ENCODE assay signal across 19 cellular contexts in the genomic region with DNA sequence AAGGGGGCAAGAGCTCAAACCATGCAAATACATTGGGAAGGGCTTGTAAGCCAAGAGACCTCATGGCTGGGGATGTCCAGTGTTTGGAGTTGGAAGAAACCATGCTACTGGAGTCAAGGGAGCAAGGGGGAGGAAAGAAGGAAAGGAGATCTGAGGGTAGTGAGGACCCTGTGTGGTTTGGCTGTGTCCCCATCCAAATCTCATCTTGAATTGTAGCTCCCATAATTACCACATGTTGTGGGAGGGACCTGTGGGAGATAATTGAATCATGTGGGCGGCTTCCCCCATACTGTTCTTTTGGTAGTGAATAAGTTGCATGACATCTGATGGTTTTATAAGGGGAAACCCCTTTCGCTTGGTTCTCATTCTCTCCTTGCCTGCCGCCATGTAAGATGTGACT. TPM values are rescaled to one million over a fixed set of nuclear protein-coding genes. Genes with fewer than 3 reads are reported as not detected.
DNase-seq lines count a peak whose midpoint lies in the region; ATAC-seq, FAIRE-seq and TF ChIP-seq lines count a peak whose summit lies in the region.
"Had no signal": no experiment of that assay in that cellular context is flagged by ENCODE, and none has a peak within 500 bp of the region (broad histone marks: within the 10 kb centered on the region; RNA-seq: fewer than 3 reads in every experiment).

No MANE protein-coding gene starts in this region.

- H3K4me3 Mint-ChIP-seq in Caco-2 (ENCODE audit: unreplicated experiment), result no peak overlapping the region
- H3K4me3 Mint-ChIP-seq: CD4-positive, CD25-positive, alpha-beta regulatory T cell; CD8-positive, alpha-beta T cell had no signal

- H3K27me3 ChIP-seq in A673 (replicated peaks; ENCODE audit: insufficient read depth, low read depth, low read length, poor library complexity) (no peaks in the 10 kb centered on the region), Caco-2 (replicated peaks; ENCODE audit: control insufficient read depth, insufficient read depth, low read length) (no peaks in the 10 kb centered on the region)

- H3K4me3 ChIP-seq in A673 (ENCODE audit: low read depth, low read length, poor library complexity, severe bottlenecking) (no peak overlapping the region), NB4 (ENCODE audit: low read depth, low read length) (no peak overlapping the region), SK-N-MC (no peak overlapping the region), Caco-2 (ENCODE audit: low read depth, low read length) (no peak overlapping the region)
- H3K4me3 ChIP-seq: A549, GM23248 had no signal

- H3K27ac ChIP-seq in A673 (ENCODE audit: low read depth, low read length, poor library complexity, severe bottlenecking) (peak overlapping the region; percentile 96), SK-N-MC (peak overlapping the region; percentile 99)
- H3K27ac ChIP-seq: A549, C4-2B, GM23248 had no signal

- intact Hi-C loops in A673 (cut with micrococcal nuclease; ENCODE audit: unreplicated experiment), result loop anchor here (2.0 kb wide), 1 partner anchor 116 kb away; no protein-coding TSS in a partner anchor
- intact Hi-C loops in Caco-2 (cut with micrococcal nuclease; ENCODE audit: unreplicated experiment), result no loop called here

- H3K27ac Mint-ChIP-seq in Caco-2 (ENCODE audit: unreplicated experiment), result no peak overlapping the region
- H3K27ac Mint-ChIP-seq: CD8-positive, alpha-beta T cell had no signal

- DNase-seq in A673 (ENCODE audit: low spot score), result peak; percentile 77
- no peak for DNase-seq in GM12891 (ENCODE audit: insufficient read length, low spot score)
- DNase-seq in NB4 (ENCODE audit: low read depth), result peak; percentile 33
- DNase-seq in SK-N-MC (ENCODE audit: low read depth, low spot score), result no peak
- no peak for DNase-seq in Caco-2
- DNase-seq in activated CD4-positive, alpha-beta T cell treated with anti-CD3 and anti-CD28 coated beads, Interleukin-2, amount 50 U/mL, for 48 hours, result no peak
- DNase-seq: 8988T; CD4-positive, CD25-positive, alpha-beta regulatory T cell; CD8-positive, alpha-beta T cell; DND-41; H7 had no signal

- FAIRE-seq in GM12891 (lab: Jason Lieb, UNC), result peak; percentile 40
- FAIRE-seq: A549, G401.6, GM19239, H1 had no signal

- peaks cover 8% of the 10 kb centered on the region for H3K4me1 Mint-ChIP-seq in Caco-2 (ENCODE audit: low read depth, unreplicated experiment)

- TF ChIP-seq POLR2A in GM12891 (IDR thresholded peaks at IDR 0.05; ENCODE audit: low read depth, low read length) (no peak), NB4 (IDR thresholded peaks at IDR 0.05; ENCODE audit: extremely low read depth, insufficient read length) (no peak)

- H3K9me3 ChIP-seq in A673 (ENCODE audit: low read depth, low read length, poor library complexity, severe bottlenecking) (peaks cover 8% of the 10 kb centered on the region), SK-N-MC (ENCODE audit: low read depth, low read length) (no peaks in the 10 kb centered on the region), Caco-2 (no peaks in the 10 kb centered on the region)
- H3K9me3 ChIP-seq: A549 had no signal

- H3K36me3 ChIP-seq in A673 (ENCODE audit: insufficient read depth, low read length, poor library complexity, severe bottlenecking) (no peaks in the 10 kb centered on the region), SK-N-MC (ENCODE audit: insufficient read depth, low read length) (peaks cover 7% of the 10 kb centered on the region; the same call in 1 of the 2 replicates), Caco-2 (ENCODE audit: control insufficient read depth, insufficient read depth, low read length) (no peaks in the 10 kb centered on the region)

- ATAC-seq in HG02870 (IDR thresholded peaks at IDR 0.05; ENCODE audit: unreplicated experiment), result no peak
- ATAC-seq: A549; CD8-positive, alpha-beta T cell had no signal

- no peaks in the 10 kb centered on the region for H3K27me3 Mint-ChIP-seq in Caco-2 (ENCODE audit: insufficient read depth, unreplicated experiment)

- BruUV-seq in A673 (replicated peaks; lab: Mats Ljungman, UMichigan) (no TSS peak), Caco-2 (replicated peaks; lab: Mats Ljungman, UMichigan) (no TSS peak)

- H3K9me3 Mint-ChIP-seq in Caco-2 (ENCODE audit: unreplicated experiment), result peaks cover 24% of the 10 kb centered on the region

- no peak overlapping the region for H3K9ac ChIP-seq in SK-N-MC (ENCODE audit: insufficient read length)
- H3K9ac ChIP-seq: GM23248 had no signal

- H3K4me1 ChIP-seq in A673 (ENCODE audit: insufficient read depth, low read length, poor library complexity, severe bottlenecking) (peaks cover 49% of the 10 kb centered on the region), Caco-2 (peaks cover 8% of the 10 kb centered on the region; the same call in 1 of the 2 replicates)
- H3K4me1 ChIP-seq: A549 had no signal

- no peak for TF ChIP-seq CTCF in A673 (conservative IDR thresholded peaks at IDR 0.05; ENCODE audit: low read depth, low read length)
- TF ChIP-seq CTCF in NB4 (IDR thresholded peaks at IDR 0.05; ENCODE audit: low read depth, low read length), result no peak
- no peak for TF ChIP-seq CTCF in Caco-2 (IDR thresholded peaks at IDR 0.05; ENCODE audit: insufficient read depth in 1 of 2, low read depth in 1 of 2, low read length in 1 of 2, severe bottlenecking in 1 of 2, unreplicated experiment in 1 of 2)

- CTCF ChIA-PET in A673 (lab: Charles Lee) (no interaction called here), Caco-2 (lab: Charles Lee) (no interaction called here)

- POLR2A ChIA-PET in A673 (lab: Charles Lee; ENCODE audit: low non-redundant PET), result no interaction called here
- POLR2A ChIA-PET in Caco-2 (lab: Charles Lee), result no interaction called here

- H3K36me3 Mint-ChIP-seq in Caco-2 (ENCODE audit: insufficient read depth, unreplicated experiment), result no peaks in the 10 kb centered on the region
- H3K36me3 Mint-ChIP-seq: CD4-positive, CD25-positive, alpha-beta regulatory T cell; CD8-positive, alpha-beta T cell had no signal

TF ChIP-seq in GM12891, 5 proteins besides CTCF, POLR2A, EP300 and RAD21:
- no peak for TF ChIP-seq TAF1 (IDR thresholded peaks at IDR 0.05; ENCODE audit: low read depth, low read length)
- TF ChIP-seq POU2F2 (IDR thresholded peaks at IDR 0.05; ENCODE audit: low read depth, low read length), result no peak
- TF ChIP-seq PAX5 (IDR thresholded peaks at IDR 0.05; ENCODE audit: insufficient read depth, low read length, severe bottlenecking), result no peak
- TF ChIP-seq SPI1 (IDR thresholded peaks at IDR 0.05; ENCODE audit: low read depth, low read length), result no peak

RNA-seq across cellular contexts. Expression of gene ADRB1, which starts 56.5 kb away (rescaled TPM):
- total RNA-seq in A673 (2021), result 81.6 and 85.2 TPM in 2 replicates
- polyA plus RNA-seq in GM12891 (2012; ENCODE audit: low read depth, missing spikeins), result 2.6 TPM
- 2.1 and 2.3 TPM in 2 replicates for total RNA-seq in Caco-2 (2022)
- total RNA-seq: GM23248 had no signal
- polyA plus RNA-seq: BJ; CD4-positive, CD25-positive, alpha-beta regulatory T cell; GM23248 had no signal

Comparison
In these comparisons a context has a peak if more than half of its experiments do, and no peak if none do; other contexts are left out.
1. DNase-seq: peak in A673 (single experiment) and NB4 (single experiment); none in GM12891 (single experiment), SK-N-MC (single experiment), Caco-2 (0 of 2) and activated CD4-positive, alpha-beta T cell treated with anti-CD3 and anti-CD28 coated beads, Interleukin-2, amount 50 U/mL, for 48 hours (0 of 2).
2. RNA of gene ADRB1, which starts 56.5 kb away (total RNA-seq): 81.6 to 85.2 TPM in A673; 2.1 to 2.3 TPM in Caco-2; every median in the first group is over 10 times any median in the second.